ENCODE assay signal across 19 cellular contexts in the genomic region with DNA sequence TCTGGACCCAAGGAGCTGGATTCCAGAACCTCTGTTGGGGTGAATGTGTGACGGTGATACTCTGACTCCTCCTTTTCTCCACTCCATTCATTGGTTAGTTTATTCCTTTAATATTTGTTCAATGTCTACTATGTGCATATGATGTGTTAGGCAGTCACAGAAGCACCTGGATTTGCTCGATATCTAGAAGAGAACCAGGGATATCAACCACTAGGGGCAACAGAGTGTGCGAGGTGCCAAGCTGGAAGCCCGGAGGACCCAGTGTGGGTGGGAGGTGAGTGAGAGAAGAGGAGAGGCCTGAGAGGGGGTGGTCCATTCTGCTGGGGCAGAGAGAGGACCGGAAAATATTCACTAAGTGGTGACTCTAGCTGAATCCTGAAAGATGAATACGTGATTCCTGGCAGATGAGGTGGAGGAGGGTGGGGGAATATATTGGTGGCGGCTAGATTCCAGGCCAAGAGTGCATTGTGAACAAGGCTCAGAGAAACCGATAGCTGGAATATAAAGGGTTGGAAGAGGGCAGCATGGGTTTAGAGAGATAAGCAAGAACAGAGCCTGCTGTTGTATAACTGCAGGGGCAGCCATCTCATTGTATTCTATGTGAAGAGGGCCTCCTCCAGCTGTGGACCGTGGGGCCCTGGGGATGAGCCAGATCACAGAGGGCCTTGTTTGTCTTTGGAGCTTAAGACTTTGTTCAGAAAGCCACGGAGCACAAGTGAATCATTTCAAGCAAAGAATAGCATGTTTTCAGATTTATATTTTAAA. TPM values are rescaled to one million over a fixed set of nuclear protein-coding genes. Genes with fewer than 3 reads are reported as not detected.
DNase-seq lines count a peak whose midpoint lies in the region; ATAC-seq, FAIRE-seq and TF ChIP-seq lines count a peak whose summit lies in the region.
"Had no signal": no experiment of that assay in that cellular context is flagged by ENCODE, and none has a peak within 500 bp of the region (broad histone marks: within the 10 kb centered on the region; RNA-seq: fewer than 3 reads in every experiment).

No MANE protein-coding gene starts in this region.

- H3K36me3 ChIP-seq in bronchial epithelial cell (ENCODE audit: control insufficient read depth, insufficient read depth, low read length) (no peaks in the 10 kb centered on the region), liver (ENCODE audit: control insufficient read depth in 4 of 4, insufficient read depth in 3 of 4, low read depth in 1 of 4, low read length in 3 of 4) (no peaks in the 10 kb centered on the region), left ventricle myocardium inferior (no peaks in the 10 kb centered on the region)

- TF ChIP-seq RAD21 in liver (IDR thresholded peaks at IDR 0.05), result peak in 1 of 2 donors; percentile 24

- DNase-seq in HFFc6 (no peak), bronchial epithelial cell (ENCODE audit: low read depth) (no peak), superior temporal gyrus (ENCODE audit: extremely low spot score) (peak; percentile 75), left ventricle myocardium inferior (no peak), NCI-H526 (lab: John Stamatoyannopoulos, UW) (no peak), RWPE1 (ENCODE audit: low spot score) (no peak)
- DNase-seq: activated CD4-positive, alpha-beta T cell treated with anti-CD3 and anti-CD28 coated beads, Interleukin-2, amount 50 U/mL, for 4 hours; CD4-positive, alpha-beta memory T cell; effector CD4-positive, alpha-beta T cell; immature natural killer cell; NCI-H187; NCI-H82; Right ventricle myocardium superior; stimulated activated naive CD8-positive, alpha-beta T cell treated with anti-CD3 and anti-CD28 coated beads, Interleukin-15, amount 100 ng/mL, for 72 hours; T1000 had no signal

- no peak for FAIRE-seq in bronchial epithelial cell (lab: Jason Lieb, UNC)
- FAIRE-seq: GM18507 had no signal

- H3K4me1 Mint-ChIP-seq in HFFc6 (ENCODE audit: low read depth), result peaks cover 58% of the 10 kb centered on the region
- H3K4me1 Mint-ChIP-seq: activated T-helper 17 cell treated with anti-CD3 and anti-CD28 coated beads, Interleukin-2, amount 50 U/mL, for 72 hours had no signal

- H3K9ac ChIP-seq in liver (ENCODE audit: low read depth in 1 of 2, low read length in 2 of 2), result no peak overlapping the region

- H3K4me3 ChIP-seq in bronchial epithelial cell (ENCODE audit: low read depth, low read length), result no peak overlapping the region
- no peak overlapping the region for H3K4me3 ChIP-seq in liver (ENCODE audit: low read depth in 1 of 3, low read length in 3 of 3)
- no peak overlapping the region for H3K4me3 ChIP-seq in left ventricle myocardium inferior

- H3K27ac ChIP-seq in liver (ENCODE audit: low read depth in 1 of 2, low read length in 2 of 2), result no peak overlapping the region
- H3K27ac ChIP-seq in left ventricle myocardium inferior (replicated peaks), result no peak overlapping the region
- H3K27ac ChIP-seq in RWPE1, result no peak overlapping the region

- CTCF ChIA-PET in RWPE1 (lab: Yijun Ruan, JAX), result no interaction called here

- intact Hi-C loops in left ventricle myocardium inferior (cut with micrococcal nuclease), result loop anchor here (5.0 kb wide), 1 partner anchor 267 kb away; no protein-coding TSS in a partner anchor

- no peak overlapping the region for H3K4me3 Mint-ChIP-seq in HFFc6
- H3K4me3 Mint-ChIP-seq: activated T-helper 17 cell treated with anti-CD3 and anti-CD28 coated beads, Interleukin-2, amount 50 U/mL, for 72 hours; CD4-positive, alpha-beta memory T cell; immature natural killer cell; stimulated activated naive CD8-positive, alpha-beta T cell treated with anti-CD3 and anti-CD28 coated beads, Interleukin-15, amount 100 ng/mL, for 72 hours had no signal

- TF ChIP-seq CTCF in HFFc6 (IDR thresholded peaks at IDR 0.05), result peak; percentile 43
- TF ChIP-seq CTCF in bronchial epithelial cell (IDR thresholded peaks at IDR 0.05; ENCODE audit: insufficient read depth, low read length, severe bottlenecking), result peak; percentile 4
- TF ChIP-seq CTCF in liver (IDR thresholded peaks at IDR 0.05; ENCODE audit: low read depth, low read length, missing input control), result peak; percentile 4
- TF ChIP-seq CTCF in left ventricle myocardium inferior (IDR thresholded peaks at IDR 0.05; ENCODE audit: borderline replicate concordance), result no peak
- TF ChIP-seq CTCF in RWPE1 (conservative IDR thresholded peaks at IDR 0.05; ENCODE audit: low read depth), result no peak

- H3K27me3 Mint-ChIP-seq in HFFc6 (ENCODE audit: insufficient read depth), result no peaks in the 10 kb centered on the region

- no peaks in the 10 kb centered on the region for H3K9me3 Mint-ChIP-seq in HFFc6
- H3K9me3 Mint-ChIP-seq: activated T-helper 17 cell treated with anti-CD3 and anti-CD28 coated beads, Interleukin-2, amount 50 U/mL, for 72 hours; CD4-positive, alpha-beta memory T cell; immature natural killer cell; stimulated activated naive CD8-positive, alpha-beta T cell treated with anti-CD3 and anti-CD28 coated beads, Interleukin-15, amount 100 ng/mL, for 72 hours had no signal

- H3K36me3 Mint-ChIP-seq in HFFc6 (ENCODE audit: low read depth), result no peaks in the 10 kb centered on the region
- H3K36me3 Mint-ChIP-seq: CD4-positive, alpha-beta memory T cell; immature natural killer cell had no signal

- no peak for ATAC-seq in HG03045 (IDR thresholded peaks at IDR 0.05; ENCODE audit: unreplicated experiment)
- ATAC-seq: activated T-helper 17 cell treated with anti-CD3 and anti-CD28 coated beads, Interleukin-2, amount 50 U/mL, for 72 hours; stimulated activated naive CD8-positive, alpha-beta T cell treated with anti-CD3 and anti-CD28 coated beads, Interleukin-15, amount 100 ng/mL, for 72 hours had no signal

- no peak overlapping the region for H3K27ac Mint-ChIP-seq in HFFc6
- H3K27ac Mint-ChIP-seq: activated T-helper 17 cell treated with anti-CD3 and anti-CD28 coated beads, Interleukin-2, amount 50 U/mL, for 72 hours; immature natural killer cell; stimulated activated naive CD8-positive, alpha-beta T cell treated with anti-CD3 and anti-CD28 coated beads, Interleukin-15, amount 100 ng/mL, for 72 hours had no signal

- H3K4me1 ChIP-seq in liver (ENCODE audit: control insufficient read depth in 4 of 4, insufficient read depth in 4 of 4, low read length in 3 of 4), result peaks cover 0 to 6% (median 2%) of the 10 kb centered on the region in 4 donors
- peaks cover 22% of the 10 kb centered on the region for H3K4me1 ChIP-seq in left ventricle myocardium inferior

- H3K9me3 ChIP-seq in liver (ENCODE audit: control insufficient read depth in 4 of 4, low read length in 3 of 4) (no peaks in the 10 kb centered on the region), left ventricle myocardium inferior (replicated peaks) (no peaks in the 10 kb centered on the region)

- H3K27me3 ChIP-seq in bronchial epithelial cell (ENCODE audit: control insufficient read depth, insufficient read depth, low read length) (peaks cover 2% of the 10 kb centered on the region), liver (ENCODE audit: control insufficient read depth in 4 of 4, insufficient read depth in 4 of 4, low read length in 3 of 4) (no peaks in the 10 kb centered on the region), left ventricle myocardium inferior (ENCODE audit: low read depth) (no peaks in the 10 kb centered on the region)

- POLR2A ChIA-PET in RWPE1 (lab: Yijun Ruan, JAX; ENCODE audit: low non-redundant PET), result no interaction called here

- WGBS in liver, result 87% methylated on average over 10 of the region's 10 CpGs

TF ChIP-seq in liver, 16 proteins besides CTCF, POLR2A, EP300 and RAD21:
- TF ChIP-seq, protein P1, sequence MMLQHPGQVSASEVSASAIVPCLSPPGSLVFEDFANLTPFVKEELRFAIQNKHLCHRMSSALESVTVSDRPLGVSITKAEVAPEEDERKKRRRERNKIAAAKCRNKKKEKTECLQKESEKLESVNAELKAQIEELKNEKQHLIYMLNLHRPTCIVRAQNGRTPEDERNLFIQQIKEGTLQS (IDR thresholded peaks at IDR 0.05), result no peak
- no peak for TF ChIP-seq FOXA1 (IDR thresholded peaks at IDR 0.05)

RNA-seq across cellular contexts. Expression of a gene that starts 6.9 kb away (rescaled TPM):
- total RNA-seq in HFFc6 (2021; fragmentation: NEBNext Ultra II Directional; extraction: Animal tissue kit (Norgen Biotek cat#: 25700)), result 100 to 1,000 TPM; 303 to 525 (median 354) TPM
- 52.2 and 71.1 TPM in 2 replicates for total RNA-seq in bronchial epithelial cell
- 10 to 100 TPM; 28.0 to 44.0 TPM for total RNA-seq in liver
- polyA plus RNA-seq in liver, result 10 to 100 TPM; 30.7 to 31.7 TPM
- 250 TPM for total RNA-seq in left ventricle myocardium inferior
- total RNA-seq: activated T-helper 17 cell treated with anti-CD3 and anti-CD28 coated beads, Interleukin-2, amount 50 U/mL, for 72 hours had no signal
- polyA plus RNA-seq: CD4-positive, alpha-beta memory T cell; immature natural killer cell had no signal

Comparison
In these comparisons a context has a peak if more than half of its experiments do, and no peak if none do; other contexts are left out.
1. CTCF ChIP-seq: peak in HFFc6 (single experiment), bronchial epithelial cell (single experiment) and liver (single experiment); none in left ventricle myocardium inferior (single experiment) and RWPE1 (single experiment).